ENCODE assay signal across 1 cellular context in genomic region chr17:28726396-28726911, GRCh38.
TF ChIP-seq lines count a peak whose summit lies in the region.

No MANE protein-coding gene starts in this region.

TF ChIP-seq in HepG2, 621 proteins besides CTCF, POLR2A, EP300 and RAD21 (continued from another document):
- TF ChIP-seq REST (IDR thresholded peaks at IDR 0.05; ENCODE audit: borderline replicate concordance in 1 of 2, low read depth in 1 of 2, low read length in 2 of 2), result no peak
